In the genomic region with DNA sequence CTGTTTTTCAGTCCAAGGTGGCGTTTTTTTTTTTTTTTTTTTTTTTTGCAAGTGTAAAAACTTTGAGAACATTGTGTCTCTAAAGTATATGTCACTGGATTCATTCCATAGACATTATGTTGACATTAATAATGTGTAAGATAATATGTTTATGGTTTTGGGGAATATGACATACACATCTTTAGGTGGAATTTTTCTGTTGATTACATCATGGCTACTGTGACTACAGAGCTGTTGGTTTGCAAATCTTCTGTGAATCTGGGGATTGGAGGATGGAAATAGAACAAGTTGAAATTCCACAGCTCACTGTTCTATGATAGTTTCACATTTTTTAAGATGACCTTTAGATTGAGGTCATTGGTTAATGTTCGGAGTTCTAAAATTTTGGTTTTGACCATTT, we compare ENCODE assay signal across 23 cellular contexts. TPM values are rescaled to one million over a fixed set of nuclear protein-coding genes. Genes with fewer than 3 reads are reported as not detected.
DNase-seq lines count a peak whose midpoint lies in the region; FAIRE-seq and TF ChIP-seq lines count a peak whose summit lies in the region.
"Had no signal": no experiment of that assay in that cellular context is flagged by ENCODE, and none has a peak within 500 bp of the region (broad histone marks: within the 10 kb centered on the region; RNA-seq: fewer than 3 reads in every experiment).

No MANE protein-coding gene starts in this region.

- H3K4me3 Mint-ChIP-seq in osteocyte (ENCODE audit: unreplicated experiment): no peak overlapping the region
- H3K4me3 Mint-ChIP-seq: CD4-positive, alpha-beta T cell had no signal

- no peaks in the 10 kb centered on the region for H3K36me3 ChIP-seq in colonic mucosa

- H3K27me3 Mint-ChIP-seq in osteocyte (ENCODE audit: unreplicated experiment): no peaks in the 10 kb centered on the region

- H3K4me3 ChIP-seq in colonic mucosa: no peak overlapping the region
- H3K4me3 ChIP-seq: A549, BLaER1 had no signal

- H3K4me1 ChIP-seq in colonic mucosa: no peaks in the 10 kb centered on the region
- H3K4me1 ChIP-seq: BLaER1, Caco-2 had no signal

- FAIRE-seq in D721Med (lab: Jason Lieb, UNC) (peak; percentile 38), RCC 7860 (lab: Jason Lieb, UNC) (no peak)
- FAIRE-seq: A549 had no signal

- intact Hi-C loops in colonic mucosa (cut with DNase I): no loop called here

- H3K27ac ChIP-seq in colonic mucosa: no peak overlapping the region
- H3K27ac ChIP-seq: A549, BLaER1 had no signal

- H3K27me3 ChIP-seq in colonic mucosa: no peaks in the 10 kb centered on the region
- H3K27me3 ChIP-seq: BLaER1 had no signal

- H3K36me3 Mint-ChIP-seq in osteocyte (ENCODE audit: unreplicated experiment): peaks cover 6% of the 10 kb centered on the region

- H3K27ac Mint-ChIP-seq in osteocyte (ENCODE audit: unreplicated experiment): peak overlapping the region; percentile 21
- H3K27ac Mint-ChIP-seq: CD4-positive, alpha-beta T cell had no signal

- DNase-seq in D721Med (ENCODE audit: insufficient read length, low spot score) (no peak), LHCN-M2 (ENCODE audit: low read depth) (peak; percentile 45), fibroblast of gingiva (ENCODE audit: low read depth) (peak; percentile 50), osteocyte (ENCODE audit: extremely low spot score, unreplicated experiment) (no peak), AML-193 (lab: John Stamatoyannopoulos, UW) (no peak), RCC 7860 (ENCODE audit: low spot score) (no peak), colonic mucosa (no peak), EL (no peak)
- DNase-seq: Caco-2; CD4-positive, alpha-beta T cell; DND-41; GDM1; GOT3; Kasumi-1; MM.1S; NCI-H1417 treated with DMSO at 0.1 percent for 48 hours; NCI-H187; NCI-H446 treated with DMSO at 0.1 percent for 48 hours; NCI-H526 treated with DMSO at 0.1 percent for 48 hours; OCI-M1; Right ventricle myocardium superior had no signal

- H3K9ac ChIP-seq in colonic mucosa (ENCODE audit: low read depth in 2 of 2, low read length in 2 of 2): no peak overlapping the region
- H3K9ac ChIP-seq: BLaER1 had no signal

- TF ChIP-seq CTCF in D721Med (IDR thresholded peaks at IDR 0.05; ENCODE audit: insufficient read depth, missing control alignments) (no peak), osteocyte (IDR thresholded peaks at IDR 0.05) (no peak), colonic mucosa (IDR thresholded peaks at IDR 0.05) (no peak)

- no peaks in the 10 kb centered on the region for H3K9me3 ChIP-seq in colonic mucosa
- H3K9me3 ChIP-seq: Caco-2 had no signal

- H3K9me3 Mint-ChIP-seq in osteocyte (ENCODE audit: unreplicated experiment): peaks cover 20% of the 10 kb centered on the region

- peaks cover 16% of the 10 kb centered on the region for H3K4me1 Mint-ChIP-seq in osteocyte (ENCODE audit: unreplicated experiment)

RNA-seq across cellular contexts. Expression of gene PLSCR2, which starts 24.4 kb away (rescaled TPM):
- total RNA-seq in LHCN-M2 (2014; rRNA removed): not detected in 2 replicates
- not detected for polyA plus RNA-seq in LHCN-M2 (2012)
- not detected in 2 replicates for total RNA-seq in osteocyte
- total RNA-seq in colonic mucosa: under 1 TPM; 0.90 to 0.94 TPM
- total RNA-seq: Caco-2; CD4-positive, alpha-beta T cell; Right ventricle myocardium superior had no signal

RNA-seq across cellular contexts. Expression of gene PLSCR1, which starts 50.6 kb away (rescaled TPM):
- 214 and 229 TPM in 2 replicates for total RNA-seq in LHCN-M2 (2014; rRNA removed)
- 23.9 TPM for polyA plus RNA-seq in LHCN-M2 (2012)
- total RNA-seq in osteocyte: 45.0 and 48.1 TPM in 2 replicates
- total RNA-seq in colonic mucosa: 100 to 1,000 TPM in 1 of 2 donors, 10 to 100 TPM in 1; 99.0 to 180 TPM

Comparison
In these comparisons a context has a peak if more than half of its experiments do, and no peak if none do; other contexts are left out.
1. DNase-seq: peak in LHCN-M2 (single experiment) and fibroblast of gingiva (single experiment); none in D721Med (single experiment), osteocyte (single experiment), AML-193 (0 of 2), RCC 7860 (single experiment), colonic mucosa (single experiment) and EL (single experiment).